In the genomic region with DNA sequence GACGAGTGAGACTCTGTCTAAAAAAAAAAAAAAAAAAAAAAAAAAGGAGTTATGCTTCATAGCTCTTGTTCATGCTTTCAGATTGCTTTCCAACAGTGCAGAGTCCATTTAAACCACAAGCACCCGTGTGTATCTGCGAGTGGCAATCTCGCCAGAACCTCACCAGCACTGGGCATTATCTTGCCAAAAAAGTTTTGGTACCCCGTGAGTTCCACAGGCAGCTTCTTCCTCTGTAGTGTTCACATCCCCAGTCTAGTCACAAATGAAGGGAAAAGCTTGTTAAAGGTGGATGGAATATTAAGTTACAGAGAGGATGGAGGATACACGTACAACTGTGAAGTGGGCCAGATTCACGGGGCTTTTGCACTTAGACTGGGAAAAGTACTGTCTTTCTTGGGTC, we compare ENCODE assay signal across 28 cellular contexts.
"Had no signal": no experiment of that assay in that cellular context is flagged by ENCODE, and none has a peak within 500 bp of the region (broad histone marks: within the 10 kb centered on the region; RNA-seq: fewer than 3 reads in every experiment).

No MANE protein-coding gene starts in this region.

- H3K27ac ChIP-seq: epithelial cell of prostate, foreskin keratinocyte, heart left ventricle, lower lobe of right lung, neural progenitor cell, parathyroid adenoma, stomach, testis, tibial artery, upper lobe of left lung had no signal

- H3K4me1 ChIP-seq: neural progenitor cell had no signal

- ATAC-seq: esophagus mucosa; foreskin keratinocyte; gastroesophageal sphincter; heart left ventricle; left ventricle myocardium superior; lower lobe of right lung; mucosa of descending colon; naive thymus-derived CD4-positive, alpha-beta T cell; sciatic nerve had no signal

- H3K27me3 ChIP-seq: foreskin keratinocyte, gastroesophageal sphincter, heart left ventricle, neural progenitor cell, stomach, testis, tibial artery, upper lobe of left lung had no signal

- H3K4me2 ChIP-seq: neural progenitor cell, smooth muscle cell had no signal

- H3K4me3 ChIP-seq: gastroesophageal sphincter, heart left ventricle, lower lobe of right lung, mucosa of descending colon, neural progenitor cell, smooth muscle cell, stomach, testis, tibial artery, upper lobe of left lung had no signal

- DNase-seq: cerebellar nuclear complex; effector CD8-positive, alpha-beta T cell; foreskin keratinocyte; heart left ventricle; hippocampal formation; kidney glomerular epithelial cell; left ventricle myocardium superior; lower lobe of right lung; mucosa of descending colon; naive thymus-derived CD4-positive, alpha-beta T cell; stimulated activated CD4-positive, alpha-beta T cell treated with anti-CD3 and anti-CD28 coated beads, Interleukin-12 subunit alpha, Interleukin-12 subunit beta, amount 100 ng/mL, for 4 hours; stimulated activated CD4-positive, alpha-beta T cell treated with anti-CD3 and anti-CD28 coated beads, Interleukin-1b, Interleukin-23, amount 100 ng/mL, for 48 hours; stimulated activated CD4-positive, alpha-beta T cell treated with anti-CD3 and anti-CD28 coated beads, Interleukin-4, amount 100 ng/mL, for 1 hour; stimulated activated CD8-positive, alpha-beta memory T cell treated with anti-CD3 and anti-CD28 coated beads, Interleukin-4, amount 100 ng/mL, for 48 hours; stimulated activated naive CD4-positive, alpha-beta T cell; stomach; testis; tibial artery; upper lobe of left lung had no signal

- FAIRE-seq: islet of Langerhans, urothelium cell line had no signal

- H3K36me3 ChIP-seq: gastroesophageal sphincter, heart left ventricle, lower lobe of right lung, neural progenitor cell, stomach, tibial artery, upper lobe of left lung had no signal

- H3K9me3 ChIP-seq: gastroesophageal sphincter, heart left ventricle, lower lobe of right lung, mucosa of descending colon, stomach, testis, tibial artery, upper lobe of left lung had no signal

- H3K9ac ChIP-seq: neural progenitor cell, parathyroid adenoma had no signal

- H3K79me2 ChIP-seq: parathyroid adenoma had no signal

- H2AFZ ChIP-seq: neural progenitor cell, parathyroid adenoma had no signal
